22 cellular contexts compared by ENCODE assay signal in the genomic region with DNA sequence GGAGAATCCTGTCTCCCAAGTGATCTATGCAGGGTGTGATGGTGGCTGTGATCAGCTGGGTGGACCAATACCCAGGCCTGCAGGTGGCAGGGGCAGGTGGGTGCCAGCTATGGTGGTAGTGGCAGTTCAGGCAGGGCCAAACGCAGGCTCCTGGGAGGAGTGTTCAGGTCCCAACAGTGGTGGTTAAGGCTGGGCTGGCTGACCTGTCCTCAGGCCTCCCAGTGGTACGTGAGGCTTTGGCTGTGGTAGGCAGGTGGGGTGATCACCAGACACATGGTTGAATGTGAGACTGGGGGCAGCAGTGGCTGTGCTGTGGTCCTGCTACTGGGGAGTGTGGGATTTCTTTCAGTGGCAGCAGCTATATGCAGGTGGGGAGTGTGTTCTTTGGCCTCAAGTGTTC.
DNase-seq lines count a peak whose midpoint lies in the region; ATAC-seq, FAIRE-seq and TF ChIP-seq lines count a peak whose summit lies in the region.
"Had no signal": no experiment of that assay in that cellular context is flagged by ENCODE, and none has a peak within 500 bp of the region (broad histone marks: within the 10 kb centered on the region; RNA-seq: fewer than 3 reads in every experiment).

No MANE protein-coding gene starts in this region.

- no peaks in the 10 kb centered on the region for H3K27me3 ChIP-seq in neuronal stem cell (ENCODE audit: control insufficient read depth in 3 of 3, insufficient read depth in 3 of 3, low read depth in 1 of 3, low read length in 3 of 3)
- H3K27me3 ChIP-seq: BLaER1 had no signal

- H3K4me3 ChIP-seq in kidney (ENCODE audit: low read length in 2 of 2) (no peak overlapping the region), neuronal stem cell (ENCODE audit: low read length in 2 of 2) (peak overlapping the region in 1 of 2 donors; percentile 59)
- H3K4me3 ChIP-seq: BLaER1, GM23248 had no signal

- no CpG with 5 or more reads among the region's 2 CpGs for WGBS in neuronal stem cell (ENCODE audit: extremely low coverage in 2 of 2, insufficient read length in 2 of 2, insufficient replicate concordance in 1 of 2), 2 donors

- no peak overlapping the region for H2BK12ac ChIP-seq in neuronal stem cell (ENCODE audit: low read length)

- H4K8ac ChIP-seq in neuronal stem cell (ENCODE audit: low read depth, low read length), result peak overlapping the region; percentile 20

- ATAC-seq in stimulated activated naive CD8-positive, alpha-beta T cell treated with anti-CD3 and anti-CD28 coated beads, Interleukin-15, amount 100 ng/mL, for 72 hours, result peak; percentile 23
- ATAC-seq in stimulated activated naive CD8-positive, alpha-beta T cell treated with anti-CD3 and anti-CD28 coated beads, Interleukin-15, Interleukin-2, amounts not matched to agents 100 U/mL and 50 U/mL, for 24 hours, result no peak
- no peak for ATAC-seq in HG02973 (IDR thresholded peaks at IDR 0.05; ENCODE audit: unreplicated experiment)
- ATAC-seq: CD8-positive, alpha-beta T cell had no signal

- H3K4me1 Mint-ChIP-seq in stimulated activated naive CD8-positive, alpha-beta T cell treated with anti-CD3 and anti-CD28 coated beads, Interleukin-15, amount 100 ng/mL, for 72 hours, result no peaks in the 10 kb centered on the region
- H3K4me1 Mint-ChIP-seq: B cell; CD4-positive, CD25-positive, alpha-beta regulatory T cell had no signal

- H3K9ac ChIP-seq in kidney (ENCODE audit: low read length in 2 of 2) (no peak overlapping the region), neuronal stem cell (ENCODE audit: low read depth, low read length, poor library complexity) (peak overlapping the region; percentile 63)
- H3K9ac ChIP-seq: BLaER1, GM23248 had no signal

- peaks cover 3% of the 10 kb centered on the region for H3K79me1 ChIP-seq in neuronal stem cell (ENCODE audit: low read depth, low read length)

- H2BK5ac ChIP-seq in neuronal stem cell (ENCODE audit: low read length), result no peak overlapping the region

- no peak overlapping the region for H2AFZ ChIP-seq in neuronal stem cell (ENCODE audit: low read length)
- H2AFZ ChIP-seq: GM23248 had no signal

- H3K23ac ChIP-seq in neuronal stem cell (ENCODE audit: low read depth, low read length, poor library complexity), result no peak overlapping the region

- no peaks in the 10 kb centered on the region for H3K9me3 ChIP-seq in kidney (ENCODE audit: control insufficient read depth in 1 of 2, low read length in 2 of 2)
- peaks cover 0 to 2% of the 10 kb centered on the region in 2 donors for H3K9me3 ChIP-seq in neuronal stem cell (replicated peaks in 1 of 2; ENCODE audit: control insufficient read depth in 2 of 2, insufficient read depth in 1 of 2, low read depth in 1 of 2, low read length in 2 of 2)

- no peak for TF ChIP-seq CTCF in kidney (IDR thresholded peaks at IDR 0.05; ENCODE audit: borderline replicate concordance, extremely low read depth, insufficient read depth)

- intact Hi-C loops in kidney (cut with DNase I), result no loop called here

- peak overlapping the region; percentile 50 for H2AK5ac ChIP-seq in neuronal stem cell (ENCODE audit: low read depth, low read length)

- no peak for DNase-seq in stimulated activated naive CD8-positive, alpha-beta T cell treated with anti-CD3 and anti-CD28 coated beads, Interleukin-15, amount 100 ng/mL, for 72 hours
- no peak for DNase-seq in stimulated activated naive CD8-positive, alpha-beta T cell treated with anti-CD3 and anti-CD28 coated beads, Interleukin-15, Interleukin-2, amounts not matched to agents 100 U/mL and 50 U/mL, for 24 hours
- DNase-seq in kidney, result peak; percentile 55
- DNase-seq in neuronal stem cell (ENCODE audit: low spot score), result no peak
- DNase-seq in NCI-H2196 (lab: John Stamatoyannopoulos, UW; ENCODE audit: unreplicated experiment), result no peak
- DNase-seq: Caco-2; CD4-positive, CD25-positive, alpha-beta regulatory T cell; CD8-positive, alpha-beta T cell; DMS153; DND-41; GM23248; H7; HCEC 1CT had no signal

- H2BK120ac ChIP-seq in neuronal stem cell (ENCODE audit: low read depth, low read length), result no peak overlapping the region

- H3K27ac Mint-ChIP-seq in stimulated activated naive CD8-positive, alpha-beta T cell treated with anti-CD3 and anti-CD28 coated beads, Interleukin-15, amount 100 ng/mL, for 72 hours, result no peak overlapping the region
- H3K27ac Mint-ChIP-seq: B cell; CD4-positive, CD25-positive, alpha-beta regulatory T cell; CD8-positive, alpha-beta T cell had no signal

- H3K4me3 Mint-ChIP-seq in stimulated activated naive CD8-positive, alpha-beta T cell treated with anti-CD3 and anti-CD28 coated beads, Interleukin-15, amount 100 ng/mL, for 72 hours, result no peak overlapping the region
- H3K4me3 Mint-ChIP-seq: B cell; CD4-positive, CD25-positive, alpha-beta regulatory T cell; CD8-positive, alpha-beta T cell had no signal

- no peak overlapping the region for H4K91ac ChIP-seq in neuronal stem cell (ENCODE audit: low read depth, low read length, poor library complexity)

- FAIRE-seq in kidney (lab: Jason Lieb, UNC), result no peak
- FAIRE-seq: A204.1, G401.6, GM12892, H1 had no signal

- no peak overlapping the region for H2BK15ac ChIP-seq in neuronal stem cell (ENCODE audit: low read length)

- no peak overlapping the region for H3K4me2 ChIP-seq in neuronal stem cell (ENCODE audit: insufficient read depth, low read length, poor library complexity, severe bottlenecking)
- H3K4me2 ChIP-seq: BLaER1 had no signal

- peaks cover 5 to 13% of the 10 kb centered on the region in 2 donors for H3K9me3 Mint-ChIP-seq in stimulated activated naive CD8-positive, alpha-beta T cell treated with anti-CD3 and anti-CD28 coated beads, Interleukin-15, amount 100 ng/mL, for 72 hours

- H3K14ac ChIP-seq in neuronal stem cell (ENCODE audit: low read length), result no peak overlapping the region

- H3K36me3 ChIP-seq in kidney (ENCODE audit: control insufficient read depth in 1 of 2, insufficient read depth in 2 of 2, low read length in 2 of 2), result no peaks in the 10 kb centered on the region
- no peaks in the 10 kb centered on the region for H3K36me3 ChIP-seq in neuronal stem cell (replicated peaks in 1 of 2; ENCODE audit: control insufficient read depth in 2 of 2, insufficient read depth in 2 of 2, low read length in 2 of 2)

- H3K4me1 ChIP-seq in kidney (ENCODE audit: control insufficient read depth in 1 of 2, insufficient read depth in 1 of 2, low read depth in 1 of 2, low read length in 2 of 2) (no peaks in the 10 kb centered on the region), neuronal stem cell (ENCODE audit: control insufficient read depth in 2 of 2, insufficient read depth in 1 of 2, low read depth in 1 of 2, low read length in 2 of 2) (peaks cover 0 to 6% of the 10 kb centered on the region in 2 donors)
- H3K4me1 ChIP-seq: BLaER1, Caco-2 had no signal

- H3K27ac ChIP-seq in kidney (ENCODE audit: low read depth in 2 of 2, low read length in 2 of 2) (no peak overlapping the region), neuronal stem cell (replicated peaks; ENCODE audit: low read length) (no peak overlapping the region)
- H3K27ac ChIP-seq: 22Rv1, BLaER1, C4-2B, GM23248 had no signal

- peak overlapping the region; percentile 80 for H3K18ac ChIP-seq in neuronal stem cell (ENCODE audit: low read length)

- no peak overlapping the region for H3K4ac ChIP-seq in neuronal stem cell (ENCODE audit: low read length)

- no peaks in the 10 kb centered on the region for H3K27me3 Mint-ChIP-seq in stimulated activated naive CD8-positive, alpha-beta T cell treated with anti-CD3 and anti-CD28 coated beads, Interleukin-15, amount 100 ng/mL, for 72 hours
- H3K27me3 Mint-ChIP-seq: B cell; CD4-positive, CD25-positive, alpha-beta regulatory T cell had no signal
